22 cellular contexts compared by ENCODE assay signal in genomic region chr1:10299174-10299573, GRCh38.
DNase-seq lines count a peak whose midpoint lies in the region; ATAC-seq, FAIRE-seq and TF ChIP-seq lines count a peak whose summit lies in the region.
"Had no signal": no experiment of that assay in that cellular context is flagged by ENCODE, and none has a peak within 500 bp of the region (broad histone marks: within the 10 kb centered on the region; RNA-seq: fewer than 3 reads in every experiment).

No MANE protein-coding gene starts in this region.

- H3K9me3 ChIP-seq in endodermal cell (ENCODE audit: control insufficient read depth, low read length) (no peaks in the 10 kb centered on the region), SK-N-SH (no peaks in the 10 kb centered on the region), testis (no peaks in the 10 kb centered on the region)
- H3K9me3 ChIP-seq: stomach had no signal

- TF ChIP-seq POLR2A in testis (IDR thresholded peaks at IDR 0.05), result no peak

- no peak overlapping the region for H3K9ac ChIP-seq in endodermal cell (ENCODE audit: extremely low read depth, low read length, poor library complexity, severe bottlenecking)
- no peak overlapping the region for H3K9ac ChIP-seq in SK-N-SH

- TF ChIP-seq RAD21 in SK-N-SH (IDR thresholded peaks at IDR 0.05; ENCODE audit: low read length), result no peak

- DNase-seq in GM10248 (ENCODE audit: extremely low spot score) (peak; percentile 34), GM18507 (ENCODE audit: extremely low spot score, insufficient read length, low read depth) (no peak), endodermal cell (no peak), nephron progenitor cell (no peak), SK-N-SH (no peak), COLO829 (ENCODE audit: low spot score) (no peak), testis (no peak)
- DNase-seq: activated B cell treated with CpG ODN at 0.5 μM for 24 hours; activated CD8-positive, alpha-beta T cell treated with anti-CD3 and anti-CD28 coated beads for 36 hours; activated T-cell treated with anti-CD3 and anti-CD28 coated beads, Interleukin-2, amount 50 U/mL, for 48 hours; AML-193; cortex of kidney; left cardiac atrium; NCI-H510A; SIG-M5; stimulated activated CD4-positive, alpha-beta T cell treated with anti-CD3 and anti-CD28 coated beads, Interleukin-2, amount 100 ng/mL, for 24 hours; stomach; T-helper 17 cell had no signal

- H3K27me3 Mint-ChIP-seq in endodermal cell (ENCODE audit: insufficient read depth) (no peaks in the 10 kb centered on the region), nephron progenitor cell (ENCODE audit: low read depth, poor library complexity) (peaks cover 5% of the 10 kb centered on the region)
- H3K27me3 Mint-ChIP-seq: activated B cell treated with CpG ODN at 0.5 μM for 24 hours; activated CD8-positive, alpha-beta T cell treated with anti-CD3 and anti-CD28 coated beads for 36 hours; activated naive CD8-positive, alpha-beta T cell; T-helper 17 cell had no signal

- no peaks in the 10 kb centered on the region for H3K9me2 ChIP-seq in SK-N-SH

- TF ChIP-seq EP300 in SK-N-SH (IDR thresholded peaks at IDR 0.05; ENCODE audit: borderline replicate concordance in 1 of 2, low read depth in 1 of 2, low read length in 1 of 2), result no peak

- H3K27ac ChIP-seq in endodermal cell (ENCODE audit: low read depth, low read length) (peak overlapping the region; percentile 21), SK-N-SH (ENCODE audit: low read depth in 2 of 2, low read length in 1 of 2) (no peak overlapping the region), testis (no peak overlapping the region)
- H3K27ac ChIP-seq: stomach had no signal

- H3K4me3 ChIP-seq in endodermal cell (ENCODE audit: low read length) (no peak overlapping the region), SK-N-SH (ENCODE audit: low read depth in 2 of 2, low read length in 1 of 2) (no peak overlapping the region), testis (no peak overlapping the region)
- H3K4me3 ChIP-seq: stomach had no signal

- no peaks in the 10 kb centered on the region for H4K20me1 ChIP-seq in SK-N-SH (ENCODE audit: insufficient read depth)

- TF ChIP-seq CTCF in GM10248 (IDR thresholded peaks at IDR 0.05; ENCODE audit: control extremely low read depth, extremely low read depth, low read depth, missing control alignments) (no peak), endodermal cell (conservative IDR thresholded peaks at IDR 0.05) (no peak), nephron progenitor cell (IDR thresholded peaks at IDR 0.05) (no peak), SK-N-SH (IDR thresholded peaks at IDR 0.05) (no peak), testis (IDR thresholded peaks at IDR 0.05) (no peak)

- POLR2A ChIA-PET in GM10248 (lab: Yijun Ruan, JAX) (no interaction called here), SK-N-SH (lab: Yijun Ruan, JAX) (no interaction called here)

- H3K4me1 ChIP-seq in endodermal cell (ENCODE audit: control insufficient read depth, insufficient read depth, low read length) (no peaks in the 10 kb centered on the region), SK-N-SH (ENCODE audit: control insufficient read depth in 1 of 2, insufficient read depth in 2 of 2, low read depth in 1 of 2, low read length in 1 of 2) (no peaks in the 10 kb centered on the region; a peak in 1 of 4 replicates), testis (no peaks in the 10 kb centered on the region)

- no peaks in the 10 kb centered on the region for H3K27me3 ChIP-seq in endodermal cell (ENCODE audit: control insufficient read depth, insufficient read depth, low read length, poor library complexity, severe bottlenecking)
- no peaks in the 10 kb centered on the region for H3K27me3 ChIP-seq in SK-N-SH (ENCODE audit: insufficient read depth)
- H3K27me3 ChIP-seq in testis, result no peaks in the 10 kb centered on the region
- H3K27me3 ChIP-seq: stomach had no signal

- intact Hi-C loops in testis (cut with DNase I; ENCODE audit: low total_unique reads), result no loop called here

- no peak overlapping the region for H3K27ac Mint-ChIP-seq in endodermal cell
- peak overlapping the region; percentile 27 for H3K27ac Mint-ChIP-seq in nephron progenitor cell
- H3K27ac Mint-ChIP-seq: activated B cell treated with CpG ODN at 0.5 μM for 24 hours; activated CD8-positive, alpha-beta T cell treated with anti-CD3 and anti-CD28 coated beads for 36 hours; activated naive CD8-positive, alpha-beta T cell; T-helper 17 cell had no signal

- H3K9me3 Mint-ChIP-seq in endodermal cell (no peaks in the 10 kb centered on the region), nephron progenitor cell (no peaks in the 10 kb centered on the region)
- H3K9me3 Mint-ChIP-seq: activated B cell treated with CpG ODN at 0.5 μM for 24 hours; activated CD8-positive, alpha-beta T cell treated with anti-CD3 and anti-CD28 coated beads for 36 hours had no signal

- no peaks in the 10 kb centered on the region for H3F3A ChIP-seq in SK-N-SH (replicated peaks; ENCODE audit: insufficient read depth)

- WGBS in endodermal cell (ENCODE audit: insufficient coverage in 1 of 2, insufficient read length in 1 of 2), 2 experiments, result 86 to 90% methylated on average over 1 of the region's 1 CpG
- 84% methylated on average over 1 of the region's 1 CpG for WGBS in SK-N-SH (ENCODE audit: low lambda C conversion rate)
- WGBS in testis, 2 donors, result 34 to 68% methylated on average over 1 of the region's 1 CpG

- CTCF ChIA-PET in GM10248 (lab: Yijun Ruan, JAX), result no interaction called here
- CTCF ChIA-PET in SK-N-SH (lab: Yijun Ruan, JAX), result interaction anchor here (1.0 kb wide), 1 partner anchor 89 kb away, joined by 3 read pairs; the partner anchor contains the start of gene KIF1B

- peaks cover 94% of the 10 kb centered on the region for H3K36me3 ChIP-seq in endodermal cell (ENCODE audit: control insufficient read depth, insufficient read depth, low read length)
- H3K36me3 ChIP-seq in SK-N-SH (replicated peaks in 1 of 2; ENCODE audit: control insufficient read depth in 1 of 2, insufficient read depth in 2 of 2, low read length in 1 of 2), result peaks cover 65 to 69% of the 10 kb centered on the region in 2 experiments
- no peaks in the 10 kb centered on the region for H3K36me3 ChIP-seq in testis (ENCODE audit: low read depth, missing control alignments)

- no peak overlapping the region for H3K4me3 Mint-ChIP-seq in endodermal cell
- no peak overlapping the region for H3K4me3 Mint-ChIP-seq in nephron progenitor cell
- H3K4me3 Mint-ChIP-seq: activated B cell treated with CpG ODN at 0.5 μM for 24 hours; activated CD8-positive, alpha-beta T cell treated with anti-CD3 and anti-CD28 coated beads for 36 hours; activated naive CD8-positive, alpha-beta T cell; T-helper 17 cell had no signal

- no peak overlapping the region for H2AFZ ChIP-seq in SK-N-SH (ENCODE audit: low read depth)

- H3K4me1 Mint-ChIP-seq in endodermal cell, result peaks cover 3% of the 10 kb centered on the region
- no peaks in the 10 kb centered on the region for H3K4me1 Mint-ChIP-seq in nephron progenitor cell
- H3K4me1 Mint-ChIP-seq: T-helper 17 cell had no signal

- no peak overlapping the region for H3K4me2 ChIP-seq in SK-N-SH

- H3K79me2 ChIP-seq in SK-N-SH (ENCODE audit: insufficient read depth), result no peaks in the 10 kb centered on the region; the same call in 1 of the 2 replicates

- no peak for ATAC-seq in HG02852 (IDR thresholded peaks at IDR 0.05; ENCODE audit: unreplicated experiment)
- ATAC-seq: activated CD8-positive, alpha-beta T cell treated with anti-CD3 and anti-CD28 coated beads for 36 hours; left cardiac atrium; T-helper 17 cell had no signal

- H3K36me3 Mint-ChIP-seq in endodermal cell (ENCODE audit: low read depth) (peaks cover 60% of the 10 kb centered on the region), nephron progenitor cell (ENCODE audit: low read depth) (peaks cover 65% of the 10 kb centered on the region)

- peak; percentile 79 for FAIRE-seq in GM18507 (lab: Jason Lieb, UNC)
- FAIRE-seq: endothelial cell of umbilical vein, frontal cortex had no signal

TF ChIP-seq in SK-N-SH, 30 proteins besides CTCF, POLR2A, EP300 and RAD21 (continues in another document):
- TF ChIP-seq MEF2A (IDR thresholded peaks at IDR 0.05; ENCODE audit: borderline replicate concordance, low read depth), result no peak
- TF ChIP-seq YY1 (IDR thresholded peaks at IDR 0.05; ENCODE audit: low read depth), result no peak
- no peak for TF ChIP-seq SMC3 (IDR thresholded peaks at IDR 0.05; ENCODE audit: low read depth, low read length)
- no peak for TF ChIP-seq NRF1 (IDR thresholded peaks at IDR 0.05; ENCODE audit: low read depth, low read length)
- TF ChIP-seq FOXJ3 (CRISPR knock-in tag; IDR thresholded peaks at IDR 0.05), result no peak
- no peak for TF ChIP-seq FOXM1 (IDR thresholded peaks at IDR 0.05; ENCODE audit: low read depth)
- no peak for TF ChIP-seq FOSL2 (IDR thresholded peaks at IDR 0.05; ENCODE audit: borderline replicate concordance, low read depth)
- no peak for TF ChIP-seq SIN3A (IDR thresholded peaks at IDR 0.05; ENCODE audit: borderline replicate concordance, low read depth, low read length)
- TF ChIP-seq MAX (IDR thresholded peaks at IDR 0.05; ENCODE audit: low read depth), result no peak
- TF ChIP-seq REST (IDR thresholded peaks at IDR 0.05; ENCODE audit: low read depth, low read length), result no peak
- no peak for TF ChIP-seq TCF12 (IDR thresholded peaks at IDR 0.05)
